In the genomic region with DNA sequence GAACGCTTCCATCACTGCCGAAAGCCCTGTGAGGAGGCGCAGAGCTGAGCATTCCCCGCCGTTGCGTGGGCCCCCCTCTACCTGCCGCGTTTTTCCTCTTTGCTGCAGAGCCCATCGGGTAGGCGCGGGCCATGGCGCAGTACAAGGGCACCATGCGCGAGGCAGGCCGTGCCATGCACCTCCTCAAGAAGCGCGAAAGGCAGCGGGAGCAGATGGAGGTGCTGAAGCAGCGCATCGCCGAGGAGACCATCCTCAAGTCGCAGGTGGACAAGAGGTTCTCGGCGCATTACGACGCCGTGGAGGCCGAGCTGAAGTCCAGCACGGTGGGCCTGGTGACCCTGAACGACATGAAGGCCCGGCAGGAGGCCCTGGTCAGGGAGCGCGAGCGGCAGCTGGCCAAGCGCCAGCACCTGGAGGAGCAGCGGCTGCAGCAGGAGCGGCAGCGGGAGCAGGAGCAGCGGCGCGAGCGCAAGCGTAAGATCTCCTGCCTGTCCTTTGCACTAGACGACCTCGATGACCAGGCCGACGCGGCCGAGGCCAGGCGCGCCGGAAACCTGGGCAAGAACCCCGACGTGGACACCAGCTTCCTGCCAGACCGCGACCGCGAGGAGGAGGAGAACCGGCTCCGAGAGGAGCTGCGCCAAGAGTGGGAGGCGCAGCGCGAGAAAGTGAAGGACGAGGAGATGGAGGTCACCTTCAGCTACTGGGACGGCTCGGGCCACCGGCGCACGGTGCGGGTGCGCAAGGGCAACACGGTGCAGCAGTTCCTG, we compare ENCODE assay signal across 8 cellular contexts. TPM values are rescaled to one million over a fixed set of nuclear protein-coding genes. Genes with fewer than 3 reads are reported as not detected.
DNase-seq lines count a peak whose midpoint lies in the region; ATAC-seq, FAIRE-seq and TF ChIP-seq lines count a peak whose summit lies in the region.

No MANE protein-coding gene starts in this region.

- peak; percentile 0 for DNase-seq in activated CD8-positive, alpha-beta memory T cell treated with anti-CD3 and anti-CD28 coated beads, Interleukin-2, amount 50 U/mL, for 1 hour (ENCODE audit: extremely low read depth)
- DNase-seq in activated CD8-positive, alpha-beta memory T cell treated with anti-CD3 and anti-CD28 coated beads for 24 hours: no peak
- DNase-seq in astrocyte of the cerebellum (ENCODE audit: low read depth) (no peak), keratinocyte (ENCODE audit: low read depth, low spot score) (no peak), H4 (ENCODE audit: low spot score) (no peak), RPMI8226 (no peak)

- no peaks in the 10 kb centered on the region for H4K20me1 ChIP-seq in keratinocyte (ENCODE audit: control insufficient read depth, extremely low read depth, insufficient read depth, low read length)

- H3K4me1 ChIP-seq in keratinocyte (ENCODE audit: control insufficient read depth, extremely low read depth, insufficient read depth, low read length): peaks cover 6% of the 10 kb centered on the region
- H3K4me1 ChIP-seq in stomach smooth muscle (ENCODE audit: control insufficient read depth, insufficient read depth, low read length): peaks cover 15% of the 10 kb centered on the region

- in situ Hi-C loops in astrocyte of the cerebellum (cut with HindIII; ENCODE audit: low sequenced_read_pairs): no loop called here

- TF ChIP-seq CTCF in astrocyte of the cerebellum (IDR thresholded peaks at IDR 0.05; ENCODE audit: low read depth, low read length, missing control alignments): no peak
- no peak for TF ChIP-seq CTCF in keratinocyte (optimal IDR thresholded peaks at IDR 0.05 in 1 of 3, IDR thresholded peaks at IDR 0.05 in 1 of 3, conservative IDR thresholded peaks at IDR 0.05 in 1 of 3; ENCODE audit: extremely low read depth in 1 of 3, insufficient read depth in 2 of 3, low read length in 3 of 3)

- peak overlapping the region; percentile 72 for H3K9ac ChIP-seq in keratinocyte (ENCODE audit: control insufficient read depth, extremely low read depth, insufficient read depth, low read length)
- H3K9ac ChIP-seq in stomach smooth muscle (ENCODE audit: low read length in 2 of 2): peak overlapping the region; percentile 47 to 66

- H3K27ac ChIP-seq in keratinocyte (ENCODE audit: control insufficient read depth, insufficient read depth, low read length) (no peak overlapping the region), stomach smooth muscle (ENCODE audit: low read length) (peak overlapping the region; percentile 62)

- peak overlapping the region; percentile 82 for H2AFZ ChIP-seq in keratinocyte (ENCODE audit: control insufficient read depth, low read length)

- no peak for ATAC-seq in HG02970 (IDR thresholded peaks at IDR 0.05; ENCODE audit: low FRiP score, unreplicated experiment)

- H3K4me3 ChIP-seq in astrocyte of the cerebellum (ENCODE audit: low read depth, low read length) (peak overlapping the region; percentile 52), keratinocyte (ENCODE audit: control insufficient read depth in 2 of 3, extremely low read depth in 1 of 3, insufficient read depth in 2 of 3, low read depth in 1 of 3, low read length in 3 of 3) (peak overlapping the region; percentile 52 to 65 (median 58)), stomach smooth muscle (ENCODE audit: low read length in 2 of 2) (peak overlapping the region; percentile 79 to 82)

- H3K9me3 ChIP-seq in keratinocyte (ENCODE audit: control insufficient read depth, low read depth, low read length): no peaks in the 10 kb centered on the region
- H3K9me3 ChIP-seq in stomach smooth muscle (ENCODE audit: control insufficient read depth in 2 of 2, low read length in 2 of 2): no peaks in the 10 kb centered on the region

- H3K4me2 ChIP-seq in keratinocyte (ENCODE audit: control insufficient read depth, extremely low read depth, insufficient read depth, low read depth, low read length): peak overlapping the region; percentile 76

- H3K36me3 ChIP-seq in keratinocyte (ENCODE audit: control insufficient read depth in 2 of 2, extremely low read depth in 1 of 2, insufficient read depth in 2 of 2, low read length in 2 of 2): no peaks in the 10 kb centered on the region
- H3K36me3 ChIP-seq in stomach smooth muscle (ENCODE audit: control insufficient read depth in 2 of 2, insufficient read depth in 2 of 2, low read length in 2 of 2): no peaks in the 10 kb centered on the region

- no peak for FAIRE-seq in keratinocyte (lab: Jason Lieb, UNC)

- H3K9me1 ChIP-seq in keratinocyte (ENCODE audit: control insufficient read depth, extremely low read depth, insufficient read depth, low read length): no peaks in the 10 kb centered on the region

- dilution Hi-C loops in keratinocyte (cut with MboI; ENCODE audit: extremely low pct_ligation_motif_present, low sequenced_read_pairs): no loop called here

- no peaks in the 10 kb centered on the region for H3K79me2 ChIP-seq in keratinocyte (ENCODE audit: control insufficient read depth, insufficient read depth, low read length)

- H3K27me3 ChIP-seq in keratinocyte (ENCODE audit: control insufficient read depth, extremely low read depth, insufficient read depth, low read length) (no peaks in the 10 kb centered on the region), stomach smooth muscle (ENCODE audit: control insufficient read depth in 1 of 2, insufficient read depth in 2 of 2, low read length in 2 of 2) (no peaks in the 10 kb centered on the region)

RNA-seq across cellular contexts. Expression of gene FAM50B, which starts 0.7 kb away (rescaled TPM):
- polyA plus RNA-seq in keratinocyte: 3.8 to 4.0 TPM (median 3.9 TPM) in 3 replicates
- polyA plus RNA-seq in keratinocyte (2011; ENCODE audit: low read depth): 0.80 TPM
- 2.9 and 4.1 TPM in 2 replicates for polyA plus RNA-seq in keratinocyte (2011; cell fraction: cytosol; rRNA removed)
- 3.7 and 3.8 TPM in 2 replicates for polyA plus RNA-seq in keratinocyte (2011; cell fraction: nucleus; rRNA removed)
- 2.8 and 5.9 TPM in 2 replicates for polyA plus RNA-seq in keratinocyte (2012; ENCODE audit: low replicate concordance)
- 0.69 to 1.6 TPM (median 1.1 TPM) in 3 replicates for polyA minus RNA-seq in keratinocyte
- 4.8 TPM for polyA minus RNA-seq in keratinocyte (2011; cell fraction: cytosol; rRNA and poly(A)+ RNA removed)
- polyA minus RNA-seq in keratinocyte (2011; cell fraction: nucleus; rRNA and poly(A)+ RNA removed): 1.7 and 1.8 TPM in 2 replicates
- total RNA-seq in H4 (2014; rRNA removed; shearing (Covaris generic)): 3.2 and 8.4 TPM in 2 replicates
